Comparison of ENCODE assay signal across 8 cellular contexts in the genomic region with DNA sequence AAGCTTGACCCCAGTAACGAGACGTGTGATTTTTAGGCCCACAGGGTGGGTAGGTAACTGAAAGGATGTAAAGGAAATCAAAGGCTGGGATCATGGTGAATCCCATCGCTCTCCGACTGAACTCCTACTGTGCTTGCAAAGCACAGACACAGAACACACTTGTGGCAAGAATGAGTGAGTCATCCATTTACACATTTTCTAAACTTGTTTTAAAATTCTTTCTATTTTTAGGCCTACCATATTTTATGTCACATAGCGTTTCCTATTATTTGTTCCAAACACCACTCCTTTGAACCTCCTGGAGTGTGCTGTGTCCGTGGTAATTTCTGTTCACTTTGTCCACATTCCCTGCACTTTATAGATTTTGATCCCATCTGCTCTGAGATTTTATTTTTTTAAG. TPM values are rescaled to one million over a fixed set of nuclear protein-coding genes. Genes with fewer than 3 reads are reported as not detected.
A peak's percentile ranks its signal among the peaks of the same experiment; 100 is the strongest.
DNase-seq lines count a peak whose midpoint lies in the region; ATAC-seq, FAIRE-seq and TF ChIP-seq lines count a peak whose summit lies in the region.
"Not testable (repeated sequence)": the region's sequence is repeated elsewhere in the genome, so short reads cannot be mapped to it uniquely, and the experiment has no call there.

No MANE protein-coding gene starts in this region.

- not testable (repeated sequence) for H3K27me3 ChIP-seq in astrocyte (ENCODE audit: insufficient read depth, low read length); pancreas; upper lobe of left lung

- not testable (repeated sequence) for H3K4me3 ChIP-seq in astrocyte (ENCODE audit: insufficient read depth, low read depth, low read length); pancreas; upper lobe of left lung

- not testable (repeated sequence) for H4K20me1 ChIP-seq in astrocyte (ENCODE audit: insufficient read depth, low read length)

- H3K36me3 Mint-ChIP-seq in astrocyte (ENCODE audit: low read depth, unreplicated experiment), result not testable (repeated sequence)

- H3K9me3 Mint-ChIP-seq in astrocyte (ENCODE audit: unreplicated experiment), result not testable (repeated sequence)

- not testable (repeated sequence) for TF ChIP-seq EP300 in upper lobe of left lung (IDR thresholded peaks at IDR 0.05)

- not testable (repeated sequence) for FAIRE-seq in astrocyte (lab: Jason Lieb, UNC)
- FAIRE-seq in pancreas (lab: Jason Lieb, UNC), result peak; percentile 91

- DNase-seq in Daoy (ENCODE audit: low read depth) (peak; percentile 66), HT1080 (ENCODE audit: low read depth) (peak; percentile 58), RPMI7951 (ENCODE audit: low read depth) (peak; percentile 74), astrocyte (ENCODE audit: low read depth) (peak; percentile 63), kidney glomerular epithelial cell (lab: John Stamatoyannopoulos, UW) (peak; percentile 55)
- not testable (repeated sequence) for DNase-seq in epithelial cell of prostate (ENCODE audit: low read depth, low spot score); pancreas; upper lobe of left lung

- not testable (repeated sequence) for H3K4me3 Mint-ChIP-seq in astrocyte (ENCODE audit: unreplicated experiment)

- TF ChIP-seq POLR2A in upper lobe of left lung (IDR thresholded peaks at IDR 0.05), result not testable (repeated sequence)

- not testable (repeated sequence) for ATAC-seq in pancreas; upper lobe of left lung (ENCODE audit: low FRiP score in 2 of 2)

- intact Hi-C loops in pancreas (cut with DNase I), result not testable (repeated sequence)

- H3K27ac Mint-ChIP-seq in astrocyte (ENCODE audit: unreplicated experiment), result peak overlapping the region; percentile 95

- H3K27me3 Mint-ChIP-seq in astrocyte (ENCODE audit: low read depth, unreplicated experiment), result peaks cover 46% of the 10 kb centered on the region

- H3K9me3 ChIP-seq in astrocyte (ENCODE audit: insufficient read depth, low read depth, low read length); pancreas; upper lobe of left lung: not testable (repeated sequence)

- H3K79me2 ChIP-seq in astrocyte (ENCODE audit: insufficient read depth, low read length), result not testable (repeated sequence)

- peak overlapping the region; percentile 64 for H3K4me2 ChIP-seq in astrocyte (ENCODE audit: low read length)

- peaks cover 38% of the 10 kb centered on the region for H3K4me1 ChIP-seq in astrocyte (ENCODE audit: insufficient read depth, low read length)
- H3K4me1 ChIP-seq in pancreas, result peaks cover 0 to 37% (median 10%) of the 10 kb centered on the region in 3 donors
- peaks cover 0 to 32% (median 16%) of the 10 kb centered on the region in 4 donors for H3K4me1 ChIP-seq in upper lobe of left lung

- H3K36me3 ChIP-seq in astrocyte (ENCODE audit: insufficient read depth, low read length); pancreas; upper lobe of left lung: not testable (repeated sequence)

- not testable (repeated sequence) for TF ChIP-seq CTCF in astrocyte (IDR thresholded peaks at IDR 0.05; ENCODE audit: insufficient read depth, low read depth, low read length); pancreas (IDR thresholded peaks at IDR 0.05); upper lobe of left lung (IDR thresholded peaks at IDR 0.05)

- H3K4me1 Mint-ChIP-seq in astrocyte (ENCODE audit: low read depth, unreplicated experiment), result peaks cover 32% of the 10 kb centered on the region

- peak overlapping the region; percentile 80 for H3K9ac ChIP-seq in astrocyte (ENCODE audit: low read length)

- H3K27ac ChIP-seq in astrocyte (ENCODE audit: low read depth, low read length) (peak overlapping the region; percentile 96), epithelial cell of prostate (peak overlapping the region; percentile 95), pancreas (peak overlapping the region; percentile 77 to 93 (median 83)), upper lobe of left lung (peak overlapping the region in 3 of 4 donors; percentile 76 to 82 (median 79))

- H2AFZ ChIP-seq in astrocyte (ENCODE audit: low read depth, low read length), result not testable (repeated sequence)

- 85 to 86% methylated on average over 6 of the region's 6 CpGs for WGBS in pancreas, 2 donors
- 74 to 75% methylated on average over 6 of the region's 6 CpGs for WGBS in upper lobe of left lung, 2 donors

RNA-seq across cellular contexts. Expression of gene PAX8, which starts 6.3 kb away (rescaled TPM):
- 0.17 and 0.57 TPM in 2 replicates for total RNA-seq in Daoy (2014; rRNA removed; shearing (Covaris generic))
- total RNA-seq in HT1080 (2014; rRNA removed; shearing (Covaris generic)), result 5.9 and 11.3 TPM in 2 replicates
- polyA plus RNA-seq in HT1080 (2015; cell fraction: cytosol; rRNA removed), result 1.4 and 1.9 TPM in 2 replicates
- polyA plus RNA-seq in HT1080 (2015; cell fraction: nucleus; rRNA removed), result 3.0 and 5.7 TPM in 2 replicates
- 5.4 and 12.6 TPM in 2 replicates for total RNA-seq in RPMI7951 (2014; rRNA removed; shearing (Covaris generic))
- total RNA-seq in astrocyte (0.48 and 1.2 TPM in 2 replicates), pancreas (under 1 TPM in 4 of 6 donors, not detected in 2; 0.28 to 1.00 (median 0.55) TPM), upper lobe of left lung (1 to 10 TPM; 1.5 to 3.6 (median 2.0) TPM)
- polyA plus RNA-seq in pancreas, result 1 to 10 TPM in 1 of 2 donors, under 1 TPM in 1; 0.23 to 1.1 TPM
